In genomic region chr19:47273313-47274070, GRCh38 we compare ENCODE assay signal across 1 cellular context.
TF ChIP-seq lines count a peak whose summit lies in the region.

No MANE protein-coding gene starts in this region.

TF ChIP-seq in SK-N-SH, 30 proteins besides CTCF, POLR2A, EP300 and RAD21:
- TF ChIP-seq USF1 (IDR thresholded peaks at IDR 0.05; ENCODE audit: borderline replicate concordance, low read depth) (no peak), MEF2A (IDR thresholded peaks at IDR 0.05; ENCODE audit: borderline replicate concordance, low read depth) (no peak), MXI1 (IDR thresholded peaks at IDR 0.05; ENCODE audit: low read depth, low read length) (peak; percentile 81), RCOR1 (IDR thresholded peaks at IDR 0.05; ENCODE audit: low read length) (no peak), CHD2 (IDR thresholded peaks at IDR 0.05; ENCODE audit: low read length, partially characterized antibody) (peak; percentile 61), TAF1 (IDR thresholded peaks at IDR 0.05; ENCODE audit: borderline replicate concordance, low read depth, low read length) (peak; percentile 38; the same call in 1 of the 2 replicates), SMC3 (IDR thresholded peaks at IDR 0.05; ENCODE audit: low read depth, low read length) (no peak), REST (IDR thresholded peaks at IDR 0.05; ENCODE audit: low read depth, low read length) (no peak), RFX5 (IDR thresholded peaks at IDR 0.05; ENCODE audit: low read length) (no peak), NRF1 (IDR thresholded peaks at IDR 0.05; ENCODE audit: low read depth, low read length) (no peak), GATA2 (CRISPR knock-in tag; IDR thresholded peaks at IDR 0.05) (no peak), POLR2AphosphoS5 (IDR thresholded peaks at IDR 0.05; ENCODE audit: low read depth, low read length) (peak; percentile 71), NFIC (IDR thresholded peaks at IDR 0.05; ENCODE audit: borderline replicate concordance) (no peak), EZH2phosphoT487 (IDR thresholded peaks at IDR 0.05; ENCODE audit: borderline replicate concordance, low read depth) (no peak), SIN3A (IDR thresholded peaks at IDR 0.05; ENCODE audit: borderline replicate concordance, low read depth, low read length) (no peak), ZBTB33 (IDR thresholded peaks at IDR 0.05; ENCODE audit: borderline replicate concordance, low read depth) (no peak), YY1 (IDR thresholded peaks at IDR 0.05; ENCODE audit: low read depth) (no peak), GABPA (IDR thresholded peaks at IDR 0.05; ENCODE audit: low read depth) (no peak; the same call in 1 of the 2 replicates), MAX (IDR thresholded peaks at IDR 0.05; ENCODE audit: low read depth) (peak; percentile 44; the same call in 1 of the 2 replicates), IRF3 (IDR thresholded peaks at IDR 0.05; ENCODE audit: low read depth, low read length) (no peak), ELF1 (IDR thresholded peaks at IDR 0.05) (peak; percentile 86)
